Comparison of ENCODE assay signal across 10 cellular contexts in the genomic region with DNA sequence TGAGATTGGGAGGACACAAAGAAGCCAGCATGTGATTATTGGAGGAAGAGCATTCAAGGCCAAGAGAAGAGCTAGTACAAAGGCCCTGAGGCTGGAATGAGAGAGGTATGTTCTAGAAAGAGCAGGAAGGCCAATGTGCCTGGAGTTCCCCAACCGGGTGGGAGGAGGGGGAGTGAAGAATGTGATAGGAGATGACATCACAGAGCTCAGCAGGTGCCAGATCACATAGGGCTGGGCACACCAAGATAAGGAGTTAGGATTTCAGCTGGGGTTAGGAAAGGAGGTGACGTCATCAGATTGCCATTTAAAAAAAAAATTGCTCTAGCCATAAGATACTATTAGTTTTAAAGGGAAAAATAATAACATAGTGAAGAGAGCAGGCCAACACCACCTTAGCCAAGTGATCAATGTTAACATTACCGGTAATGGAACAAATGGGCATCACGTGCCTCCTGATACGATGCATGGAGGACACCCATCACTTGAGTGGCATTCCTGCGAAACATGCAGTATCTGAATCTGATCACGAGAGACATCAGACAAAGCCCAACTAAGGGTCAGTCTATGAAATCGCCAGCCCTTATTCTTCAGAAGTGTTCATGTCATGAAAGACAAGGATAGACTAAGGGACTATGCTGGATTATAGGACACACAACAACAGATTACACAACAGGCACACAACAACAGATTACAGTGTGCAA.
A peak's percentile ranks its signal among the peaks of the same experiment; 100 is the strongest.
DNase-seq lines count a peak whose midpoint lies in the region; ATAC-seq, FAIRE-seq and TF ChIP-seq lines count a peak whose summit lies in the region.
"Had no signal": no experiment of that assay in that cellular context is flagged by ENCODE, and none has a peak within 500 bp of the region (broad histone marks: within the 10 kb centered on the region; RNA-seq: fewer than 3 reads in every experiment).

No MANE protein-coding gene starts in this region.

- H3K27me3 Mint-ChIP-seq in HFFc6 (ENCODE audit: insufficient read depth), result peaks cover 2% of the 10 kb centered on the region; the same call in 1 of the 2 replicates

- H3K9me3 Mint-ChIP-seq in HFFc6, result no peaks in the 10 kb centered on the region

- H3K4me1 Mint-ChIP-seq in HFFc6 (ENCODE audit: low read depth), result peaks cover 53% of the 10 kb centered on the region

- no peak for TF ChIP-seq CTCF in A549 (IDR thresholded peaks at IDR 0.05)
- no peak for TF ChIP-seq CTCF in HFFc6 (IDR thresholded peaks at IDR 0.05)
- TF ChIP-seq CTCF in left lung (IDR thresholded peaks at IDR 0.05), result no peak
- TF ChIP-seq CTCF in GM10248 (IDR thresholded peaks at IDR 0.05; ENCODE audit: control extremely low read depth, extremely low read depth, low read depth, missing control alignments), result no peak

- H3K27ac Mint-ChIP-seq in HFFc6, result peak overlapping the region; percentile 53

- H3K4me3 ChIP-seq in A549 (no peak overlapping the region), left lung (no peak overlapping the region)

- H3K4me1 ChIP-seq in A549, result peaks cover 57% of the 10 kb centered on the region
- peaks cover 3 to 16% of the 10 kb centered on the region in 2 donors for H3K4me1 ChIP-seq in left lung

- no peak overlapping the region for H3K4me3 Mint-ChIP-seq in HFFc6

- no peaks in the 10 kb centered on the region for H3K36me3 ChIP-seq in left lung

- intact Hi-C loops in left lung (cut with DNase I), result no loop called here

- H3K9me3 ChIP-seq in A549 (no peaks in the 10 kb centered on the region), left lung (no peaks in the 10 kb centered on the region)

- TF ChIP-seq POLR2A in A549 (IDR thresholded peaks at IDR 0.05; ENCODE audit: low read length), result no peak

- H3K27ac ChIP-seq in A549, result peak overlapping the region; percentile 99
- peak overlapping the region in 1 of 2 donors; percentile 50 for H3K27ac ChIP-seq in left lung

- CTCF ChIA-PET in A549 (lab: Yijun Ruan, JAX) (interaction anchor here (0.9 kb wide), 1 partner anchor 23 kb away, joined by 3 read pairs; no protein-coding TSS in a partner anchor), GM10248 (lab: Yijun Ruan, JAX) (no interaction called here)

- no peak for TF ChIP-seq RAD21 in A549 (conservative IDR thresholded peaks at IDR 0.05 in 1 of 2, IDR thresholded peaks at IDR 0.05 in 1 of 2)

- peak overlapping the region; percentile 36 for H3K4me2 ChIP-seq in A549

- POLR2A ChIA-PET in A549 (lab: Yijun Ruan, JAX) (interaction anchor here (0.5 to 1.5 kb wide), 3 partner anchors 56 to 344 kb away, joined by 3 to 6 read pairs (median 3); partner anchors contain the start of gene BCOR), GM10248 (lab: Yijun Ruan, JAX) (no interaction called here)

- no peaks in the 10 kb centered on the region for H3K27me3 ChIP-seq in left lung

- peak in 1 of 2 experiments; percentile 30; a peak in 1 of 5 replicates for TF ChIP-seq EP300 in A549 (IDR thresholded peaks at IDR 0.05)

- 67% methylated on average over 8 of the region's 8 CpGs for WGBS in A549 (ENCODE audit: missing lambda C conversion rate)

- ATAC-seq in A549, result peak in 1 of 2 experiments; percentile 5; a peak in 1 of 6 replicates
- peak; percentile 21 for ATAC-seq in left lung
- no peak for ATAC-seq in HG02678 (IDR thresholded peaks at IDR 0.05; ENCODE audit: unreplicated experiment)

- FAIRE-seq in A549 (lab: Jason Lieb, UNC), result peak; percentile 98

- DNase-seq in A549 (ENCODE audit: low read depth in 1 of 2, low spot score in 1 of 2) (peak in 1 of 2 experiments; percentile 80), HFFc6 (no peak), astrocyte of the hippocampus (ENCODE audit: low read depth, low spot score) (peak; percentile 45), left lung (no peak), T-helper 9 cell (no peak), putamen (ENCODE audit: low spot score) (no peak), GM10248 (ENCODE audit: extremely low spot score) (no peak)
- DNase-seq: activated CD4-positive, CD25-positive, alpha-beta regulatory T cell treated with anti-CD3 and anti-CD28 coated beads, Interleukin-2, amount 50 U/mL, for 72 hours; activated naive CD4-positive, alpha-beta T cell treated with Interleukin-2 at 50 U/mL for 16 hours had no signal

- no peaks in the 10 kb centered on the region for H3K36me3 Mint-ChIP-seq in HFFc6 (ENCODE audit: low read depth)

TF ChIP-seq in A549, 52 proteins besides CTCF, POLR2A, EP300 and RAD21 (continues in another document):
- no peak for TF ChIP-seq TFCP2L1 (CRISPR knock-in tag; IDR thresholded peaks at IDR 0.05)
- no peak for TF ChIP-seq RFX5 (IDR thresholded peaks at IDR 0.05)
- no peak for TF ChIP-seq FOXS1 (CRISPR knock-in tag; IDR thresholded peaks at IDR 0.05)
- TF ChIP-seq MYC (IDR thresholded peaks at IDR 0.05; ENCODE audit: borderline replicate concordance, low read length), result no peak
- TF ChIP-seq KDM5A (IDR thresholded peaks at IDR 0.05), result no peak
- no peak for TF ChIP-seq HOXB5 (CRISPR knock-in tag; IDR thresholded peaks at IDR 0.05)
- TF ChIP-seq, protein P1, sequence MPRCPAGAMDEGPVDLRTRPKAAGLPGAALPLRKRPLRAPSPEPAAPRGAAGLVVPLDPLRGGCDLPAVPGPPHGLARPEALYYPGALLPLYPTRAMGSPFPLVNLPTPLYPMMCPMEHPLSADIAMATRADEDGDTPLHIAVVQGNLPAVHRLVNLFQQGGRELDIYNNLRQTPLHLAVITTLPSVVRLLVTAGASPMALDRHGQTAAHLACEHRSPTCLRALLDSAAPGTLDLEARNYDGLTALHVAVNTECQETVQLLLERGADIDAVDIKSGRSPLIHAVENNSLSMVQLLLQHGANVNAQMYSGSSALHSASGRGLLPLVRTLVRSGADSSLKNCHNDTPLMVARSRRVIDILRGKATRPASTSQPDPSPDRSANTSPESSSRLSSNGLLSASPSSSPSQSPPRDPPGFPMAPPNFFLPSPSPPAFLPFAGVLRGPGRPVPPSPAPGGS (IDR thresholded peaks at IDR 0.05), result no peak
- TF ChIP-seq CHD2 (IDR thresholded peaks at IDR 0.05; ENCODE audit: low read length, partially characterized antibody), result no peak
- TF ChIP-seq, protein P2, sequence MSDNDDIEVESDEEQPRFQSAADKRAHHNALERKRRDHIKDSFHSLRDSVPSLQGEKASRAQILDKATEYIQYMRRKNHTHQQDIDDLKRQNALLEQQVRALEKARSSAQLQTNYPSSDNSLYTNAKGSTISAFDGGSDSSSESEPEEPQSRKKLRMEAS (IDR thresholded peaks at IDR 0.05), result peak; percentile 53; the same call in 1 of the 2 replicates
- TF ChIP-seq REST (IDR thresholded peaks at IDR 0.05), result no peak
- TF ChIP-seq MAFK (IDR thresholded peaks at IDR 0.05; ENCODE audit: partially characterized antibody), result no peak
- no peak for TF ChIP-seq EHF (CRISPR knock-in tag; IDR thresholded peaks at IDR 0.05)
- no peak for TF ChIP-seq ZFP36 (IDR thresholded peaks at IDR 0.05; ENCODE audit: borderline replicate concordance, partially characterized antibody)
- no peak for TF ChIP-seq ZNF302 (CRISPR knock-in tag; IDR thresholded peaks at IDR 0.05)
- no peak for TF ChIP-seq POLR2AphosphoS2 (conservative IDR thresholded peaks at IDR 0.05; ENCODE audit: low read length)
- TF ChIP-seq GATA3 (IDR thresholded peaks at IDR 0.05; ENCODE audit: borderline replicate concordance), result peak; percentile 48; the same call in 1 of the 2 replicates
- TF ChIP-seq CEBPB (IDR thresholded peaks at IDR 0.05), result no peak
- TF ChIP-seq HES2 (IDR thresholded peaks at IDR 0.05), result no peak
- TF ChIP-seq MAZ (IDR thresholded peaks at IDR 0.05; ENCODE audit: borderline replicate concordance, low read depth, low read length), result no peak
- TF ChIP-seq CBX2 (IDR thresholded peaks at IDR 0.05; ENCODE audit: borderline replicate concordance, low read depth), result no peak
- TF ChIP-seq, protein P3, sequence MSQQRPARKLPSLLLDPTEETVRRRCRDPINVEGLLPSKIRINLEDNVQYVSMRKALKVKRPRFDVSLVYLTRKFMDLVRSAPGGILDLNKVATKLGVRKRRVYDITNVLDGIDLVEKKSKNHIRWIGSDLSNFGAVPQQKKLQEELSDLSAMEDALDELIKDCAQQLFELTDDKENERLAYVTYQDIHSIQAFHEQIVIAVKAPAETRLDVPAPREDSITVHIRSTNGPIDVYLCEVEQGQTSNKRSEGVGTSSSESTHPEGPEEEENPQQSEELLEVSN (IDR thresholded peaks at IDR 0.05; ENCODE audit: borderline replicate concordance, low read depth), result no peak
- TF ChIP-seq FOSL2 (IDR thresholded peaks at IDR 0.05), result no peak
- TF ChIP-seq FOSL2 (CRISPR knock-in tag; IDR thresholded peaks at IDR 0.05), result peak; percentile 79
- no peak for TF ChIP-seq RCOR1 (IDR thresholded peaks at IDR 0.05; ENCODE audit: low read depth, low read length)
- TF ChIP-seq BHLHE40 (IDR thresholded peaks at IDR 0.05; ENCODE audit: low read depth, low read length), result no peak
- no peak for TF ChIP-seq FOSB (CRISPR knock-in tag; IDR thresholded peaks at IDR 0.05)
- TF ChIP-seq CBX8 (IDR thresholded peaks at IDR 0.05), result no peak
